22 cellular contexts compared by ENCODE assay signal in the genomic region with DNA sequence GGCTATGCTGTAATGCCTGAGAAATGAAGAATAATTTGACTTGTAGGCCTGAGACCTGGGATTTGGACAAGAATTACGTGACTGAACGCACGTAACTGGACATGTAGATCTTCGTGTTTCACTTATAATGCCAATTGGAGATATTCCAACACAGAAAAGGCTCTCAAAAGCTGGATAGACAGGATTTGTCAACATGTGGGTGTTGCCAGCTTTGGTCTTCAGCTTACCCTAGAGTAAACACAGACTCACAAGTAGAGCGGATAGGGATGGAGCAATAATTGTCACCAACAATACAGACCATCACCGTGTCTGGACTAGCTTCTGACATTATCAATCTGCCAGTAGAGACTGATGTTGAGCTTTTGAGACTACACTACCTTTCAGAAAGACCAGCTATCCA.
"Had no signal": no experiment of that assay in that cellular context is flagged by ENCODE, and none has a peak within 500 bp of the region (broad histone marks: within the 10 kb centered on the region; RNA-seq: fewer than 3 reads in every experiment).

No MANE protein-coding gene starts in this region.

- DNase-seq: activated CD4-positive, alpha-beta T cell treated with anti-CD3 and anti-CD28 coated beads for 1 hour; activated CD4-positive, alpha-beta T cell treated with anti-CD3 and anti-CD28 coated beads, Interleukin-2, amount 50 U/mL, for 1 hour; activated T-cell treated with anti-CD3 and anti-CD28 coated beads, Interleukin-2, amount 50 U/mL, for 1 hour; brain microvascular endothelial cell; central memory CD4-positive, alpha-beta T cell; dermis blood vessel endothelial cell; effector memory CD4-positive, alpha-beta T cell; glutamatergic neuron; kidney glomerular epithelial cell; left ventricle myocardium inferior; mammary epithelial cell; natural killer cell; retina; spleen; stimulated activated CD4-positive, alpha-beta T cell treated with anti-CD3 and anti-CD28 coated beads, Interleukin-4, amount 100 ng/mL, for 1 hour; stimulated activated naive CD4-positive, alpha-beta T cell treated with Interleukin-2 at 50 U/mL for 16 hours; T-helper 9 cell; upper lobe of left lung had no signal

- H3K4me1 Mint-ChIP-seq: activated T-helper 17 cell treated with anti-CD3 and anti-CD28 coated beads, Interleukin-2, amount 50 U/mL, for 72 hours; mesothelial cell of epicardium; natural killer cell had no signal

- H3K36me3 Mint-ChIP-seq: activated naive CD4-positive, alpha-beta T cell treated with anti-CD3 and anti-CD28 coated beads, Interleukin-2, amount 50 U/mL, for 72 hours; mesothelial cell of epicardium; natural killer cell had no signal

- ATAC-seq: activated naive CD4-positive, alpha-beta T cell treated with anti-CD3 and anti-CD28 coated beads, Interleukin-2, amount 50 U/mL, for 72 hours; activated T-helper 17 cell treated with anti-CD3 and anti-CD28 coated beads, Interleukin-2, amount 50 U/mL, for 72 hours; natural killer cell had no signal

- H3K4me3 Mint-ChIP-seq: activated T-helper 17 cell treated with anti-CD3 and anti-CD28 coated beads, Interleukin-2, amount 50 U/mL, for 72 hours; mesothelial cell of epicardium; natural killer cell had no signal

- H3K27me3 Mint-ChIP-seq: activated T-helper 17 cell treated with anti-CD3 and anti-CD28 coated beads, Interleukin-2, amount 50 U/mL, for 72 hours; progenitor cell of endocrine pancreas had no signal

- H3K27ac Mint-ChIP-seq: activated naive CD4-positive, alpha-beta T cell treated with anti-CD3 and anti-CD28 coated beads, Interleukin-2, amount 50 U/mL, for 72 hours; activated T-helper 17 cell treated with anti-CD3 and anti-CD28 coated beads, Interleukin-2, amount 50 U/mL, for 72 hours; mesothelial cell of epicardium; natural killer cell; progenitor cell of endocrine pancreas had no signal
